Comparison of ENCODE assay signal across 18 cellular contexts in the genomic region with DNA sequence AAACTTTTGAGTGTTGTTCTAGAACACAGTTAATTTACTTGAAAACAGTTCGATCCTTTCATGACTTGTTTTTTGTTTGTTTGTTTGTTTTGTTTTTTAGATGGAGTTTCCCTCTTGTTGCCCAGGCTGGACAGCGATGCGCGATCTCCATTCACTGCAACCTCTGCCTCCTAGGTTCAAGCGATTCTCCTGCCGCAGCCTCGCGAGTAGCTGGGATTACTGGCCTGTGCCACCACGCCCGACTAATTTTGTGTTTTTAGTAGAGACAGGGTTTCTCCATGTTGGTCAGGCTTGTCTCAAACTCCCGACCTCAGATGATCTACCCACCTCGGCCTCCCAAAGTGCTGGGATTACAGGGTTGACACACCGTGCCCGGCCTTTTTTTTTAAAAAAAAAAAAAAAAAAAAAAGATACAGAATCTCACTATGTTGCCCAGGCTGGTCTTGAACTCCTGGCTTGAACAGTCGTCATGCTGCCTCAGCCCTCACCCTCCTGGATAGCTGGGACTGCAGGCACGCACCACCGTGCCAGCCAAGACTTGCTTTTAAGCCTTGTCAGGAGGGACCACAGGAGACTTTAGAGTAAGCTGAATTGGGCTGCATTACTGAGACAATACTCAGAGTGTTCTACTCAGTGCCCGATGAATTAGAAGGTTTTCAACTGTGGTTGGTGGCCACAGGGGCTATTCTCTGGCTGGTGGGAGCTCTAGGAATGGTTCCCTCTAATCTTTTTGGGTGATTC.
A peak's percentile ranks its signal among the peaks of the same experiment; 100 is the strongest.
DNase-seq lines count a peak whose midpoint lies in the region; ATAC-seq, FAIRE-seq and TF ChIP-seq lines count a peak whose summit lies in the region.
"Had no signal": no experiment of that assay in that cellular context is flagged by ENCODE, and none has a peak within 500 bp of the region (broad histone marks: within the 10 kb centered on the region; RNA-seq: fewer than 3 reads in every experiment).

No MANE protein-coding gene starts in this region.

- H3K4me2 ChIP-seq in HepG2 (ENCODE audit: low read depth, low read length): no peak overlapping the region
- H3K4me2 ChIP-seq: A549 had no signal

- peaks cover 83% of the 10 kb centered on the region for H3K4me1 ChIP-seq in HepG2 (ENCODE audit: insufficient read depth, low read length)
- H3K4me1 ChIP-seq in right lobe of liver: peaks cover 0 to 8% (median 0%) of the 10 kb centered on the region in 4 donors
- H3K4me1 ChIP-seq in breast epithelium: no peaks in the 10 kb centered on the region

- CTCF ChIA-PET in HepG2 (lab: Yijun Ruan, JAX; ENCODE audit: low intra/inter-chr PET ratio, low total read pairs): no interaction called here

- intact Hi-C loops in HepG2 (cut with micrococcal nuclease; ENCODE audit: unreplicated experiment) (no loop called here), right lobe of liver (cut with DNase I) (no loop called here), breast epithelium (cut with DNase I; ENCODE audit: low total_unique reads) (no loop called here)

- no peak overlapping the region for H3K27ac Mint-ChIP-seq in immature natural killer cell
- no peak overlapping the region for H3K27ac Mint-ChIP-seq in activated naive CD8-positive, alpha-beta T cell treated with anti-CD3 and anti-CD28 coated beads for 36 hours
- H3K27ac Mint-ChIP-seq: CD4-positive, alpha-beta T cell; H9 had no signal

- H3K4me3 Mint-ChIP-seq in immature natural killer cell: no peak overlapping the region
- no peak overlapping the region for H3K4me3 Mint-ChIP-seq in activated naive CD8-positive, alpha-beta T cell treated with anti-CD3 and anti-CD28 coated beads for 36 hours
- H3K4me3 Mint-ChIP-seq: CD4-positive, alpha-beta T cell; H9 had no signal

- POLR2A ChIA-PET in HepG2 (lab: Yijun Ruan, JAX): no interaction called here

- BruUV-seq in HepG2 (replicated peaks; lab: Mats Ljungman, UMichigan): no TSS peak

- no peak for FAIRE-seq in HepG2 (lab: Jason Lieb, UNC)
- FAIRE-seq: A549, H1, HTR-8/SVneo had no signal

- no peaks in the 10 kb centered on the region for H4K20me1 ChIP-seq in HepG2 (ENCODE audit: insufficient read depth, low read length)

- H3K36me3 ChIP-seq in HepG2 (replicated peaks in 1 of 2; ENCODE audit: control insufficient read depth in 1 of 2, insufficient read depth in 2 of 2, low read length in 2 of 2): no peaks in the 10 kb centered on the region; a peak in 1 of 5 replicates
- H3K36me3 ChIP-seq in right lobe of liver: no peaks in the 10 kb centered on the region
- H3K36me3 ChIP-seq in breast epithelium: no peaks in the 10 kb centered on the region

- H2AFZ ChIP-seq in HepG2 (ENCODE audit: low read length): no peak overlapping the region

- in situ Hi-C loops in HepG2 (cut with HindIII; ENCODE audit: extremely low pct_ligation_motif_present, low pct_unique_long_range_greater_than_20kb): no loop called here

- H3K9me3 Mint-ChIP-seq in immature natural killer cell: peaks cover 0 to 5% (median 0%) of the 10 kb centered on the region in 6 donors
- peaks cover 8% of the 10 kb centered on the region for H3K9me3 Mint-ChIP-seq in activated naive CD8-positive, alpha-beta T cell treated with anti-CD3 and anti-CD28 coated beads for 36 hours
- H3K9me3 Mint-ChIP-seq: CD4-positive, alpha-beta T cell had no signal

- H3K9me3 ChIP-seq in HepG2 (ENCODE audit: low read length): peaks cover 18% of the 10 kb centered on the region
- no peaks in the 10 kb centered on the region for H3K9me3 ChIP-seq in right lobe of liver
- peaks cover 0 to 5% of the 10 kb centered on the region in 2 donors for H3K9me3 ChIP-seq in breast epithelium

- H3K27ac ChIP-seq in HepG2 (ENCODE audit: extremely low read length, insufficient read depth, low read length) (peak overlapping the region; percentile 94), right lobe of liver (no peak overlapping the region), layer of hippocampus (ENCODE audit: low read depth, low read length) (peak overlapping the region; percentile 99), temporal lobe (ENCODE audit: low read depth, low read length) (peak overlapping the region; percentile 99), breast epithelium (no peak overlapping the region)
- H3K27ac ChIP-seq: A549, C4-2B had no signal

- no peaks in the 10 kb centered on the region for H3K36me3 Mint-ChIP-seq in immature natural killer cell
- H3K36me3 Mint-ChIP-seq in activated naive CD8-positive, alpha-beta T cell treated with anti-CD3 and anti-CD28 coated beads for 36 hours: no peaks in the 10 kb centered on the region

- TF ChIP-seq POLR2A in HepG2 (IDR thresholded peaks at IDR 0.05; ENCODE audit: insufficient read depth in 1 of 2, low read depth in 2 of 2, low read length in 2 of 2) (no peak), right lobe of liver (IDR thresholded peaks at IDR 0.05) (no peak), breast epithelium (IDR thresholded peaks at IDR 0.05) (no peak)

- no peak for TF ChIP-seq RAD21 in HepG2 (CRISPR knock-in tag; IDR thresholded peaks at IDR 0.05)

- H3K9ac ChIP-seq in HepG2 (ENCODE audit: insufficient read depth, low read depth, low read length): no peak overlapping the region; the same call in 1 of the 2 replicates

- DNase-seq in HepG2 (ENCODE audit: low spot score) (no peak), right lobe of liver (no peak), immature natural killer cell (no peak), breast epithelium (ENCODE audit: low spot score in 2 of 2) (no peak)
- no peak for DNase-seq in activated naive CD8-positive, alpha-beta T cell treated with anti-CD3 and anti-CD28 coated beads for 36 hours
- DNase-seq: AML-193; CD4-positive, alpha-beta T cell; DMS153; DMS79 treated with DMSO at 0.1 percent for 48 hours; GF-D8; H9 had no signal

- no peaks in the 10 kb centered on the region for H3K79me2 ChIP-seq in HepG2 (ENCODE audit: insufficient read depth, low read length)

- no peak for TF ChIP-seq EP300 in HepG2 (IDR thresholded peaks at IDR 0.05; ENCODE audit: low read depth in 2 of 2, low read length in 2 of 2)
- no peak for TF ChIP-seq EP300 in HepG2 (CRISPR knock-in tag; IDR thresholded peaks at IDR 0.05; ENCODE audit: borderline replicate concordance)

- H3K27me3 ChIP-seq in HepG2 (ENCODE audit: control insufficient read depth in 1 of 2, insufficient read depth in 2 of 2, low read length in 2 of 2) (no peaks in the 10 kb centered on the region), right lobe of liver (no peaks in the 10 kb centered on the region), layer of hippocampus (ENCODE audit: control insufficient read depth, insufficient read depth, low read length) (no peaks in the 10 kb centered on the region), breast epithelium (no peaks in the 10 kb centered on the region)

- H3K4me3 ChIP-seq in HepG2 (replicated peaks in 1 of 3; ENCODE audit: insufficient read depth in 1 of 3, low read depth in 2 of 3, low read length in 3 of 3) (no peak overlapping the region), right lobe of liver (no peak overlapping the region), breast epithelium (no peak overlapping the region)
- H3K4me3 ChIP-seq: A549 had no signal

- 95% methylated on average over 18 of the region's 18 CpGs for WGBS in HepG2 (ENCODE audit: low lambda C conversion rate)
- WGBS in right lobe of liver (ENCODE audit: insufficient coverage, low coverage, low lambda C conversion rate, missing lambda C conversion rate): 91% methylated on average over 16 of the region's 18 CpGs

- ATAC-seq in HepG2 (no peak), right lobe of liver (no peak), GM18909 (IDR thresholded peaks at IDR 0.05; ENCODE audit: poor library complexity, unreplicated experiment) (no peak)
- ATAC-seq: A549 had no signal

- no peaks in the 10 kb centered on the region for H3K4me1 Mint-ChIP-seq in immature natural killer cell
- H3K4me1 Mint-ChIP-seq in activated naive CD8-positive, alpha-beta T cell treated with anti-CD3 and anti-CD28 coated beads for 36 hours: no peaks in the 10 kb centered on the region

- peaks cover 4 to 14% (median 4%) of the 10 kb centered on the region in 3 donors for H3K27me3 Mint-ChIP-seq in immature natural killer cell (ENCODE audit: low read depth in 3 of 3)
- H3K27me3 Mint-ChIP-seq in activated naive CD8-positive, alpha-beta T cell treated with anti-CD3 and anti-CD28 coated beads for 36 hours: no peaks in the 10 kb centered on the region

- TF ChIP-seq CTCF in HepG2 (CRISPR knock-in tag; IDR thresholded peaks at IDR 0.05) (no peak), right lobe of liver (IDR thresholded peaks at IDR 0.05) (no peak), breast epithelium (IDR thresholded peaks at IDR 0.05) (no peak)

TF ChIP-seq in HepG2, 621 proteins besides CTCF, POLR2A, EP300 and RAD21 (continues in another document):
- TF ChIP-seq MED1 (CRISPR knock-in tag; IDR thresholded peaks at IDR 0.05): no peak
- peak; percentile 68; the same call in 1 of the 2 replicates for TF ChIP-seq ZBTB38 (CRISPR knock-in tag; IDR thresholded peaks at IDR 0.05)
- TF ChIP-seq, protein P1, sequence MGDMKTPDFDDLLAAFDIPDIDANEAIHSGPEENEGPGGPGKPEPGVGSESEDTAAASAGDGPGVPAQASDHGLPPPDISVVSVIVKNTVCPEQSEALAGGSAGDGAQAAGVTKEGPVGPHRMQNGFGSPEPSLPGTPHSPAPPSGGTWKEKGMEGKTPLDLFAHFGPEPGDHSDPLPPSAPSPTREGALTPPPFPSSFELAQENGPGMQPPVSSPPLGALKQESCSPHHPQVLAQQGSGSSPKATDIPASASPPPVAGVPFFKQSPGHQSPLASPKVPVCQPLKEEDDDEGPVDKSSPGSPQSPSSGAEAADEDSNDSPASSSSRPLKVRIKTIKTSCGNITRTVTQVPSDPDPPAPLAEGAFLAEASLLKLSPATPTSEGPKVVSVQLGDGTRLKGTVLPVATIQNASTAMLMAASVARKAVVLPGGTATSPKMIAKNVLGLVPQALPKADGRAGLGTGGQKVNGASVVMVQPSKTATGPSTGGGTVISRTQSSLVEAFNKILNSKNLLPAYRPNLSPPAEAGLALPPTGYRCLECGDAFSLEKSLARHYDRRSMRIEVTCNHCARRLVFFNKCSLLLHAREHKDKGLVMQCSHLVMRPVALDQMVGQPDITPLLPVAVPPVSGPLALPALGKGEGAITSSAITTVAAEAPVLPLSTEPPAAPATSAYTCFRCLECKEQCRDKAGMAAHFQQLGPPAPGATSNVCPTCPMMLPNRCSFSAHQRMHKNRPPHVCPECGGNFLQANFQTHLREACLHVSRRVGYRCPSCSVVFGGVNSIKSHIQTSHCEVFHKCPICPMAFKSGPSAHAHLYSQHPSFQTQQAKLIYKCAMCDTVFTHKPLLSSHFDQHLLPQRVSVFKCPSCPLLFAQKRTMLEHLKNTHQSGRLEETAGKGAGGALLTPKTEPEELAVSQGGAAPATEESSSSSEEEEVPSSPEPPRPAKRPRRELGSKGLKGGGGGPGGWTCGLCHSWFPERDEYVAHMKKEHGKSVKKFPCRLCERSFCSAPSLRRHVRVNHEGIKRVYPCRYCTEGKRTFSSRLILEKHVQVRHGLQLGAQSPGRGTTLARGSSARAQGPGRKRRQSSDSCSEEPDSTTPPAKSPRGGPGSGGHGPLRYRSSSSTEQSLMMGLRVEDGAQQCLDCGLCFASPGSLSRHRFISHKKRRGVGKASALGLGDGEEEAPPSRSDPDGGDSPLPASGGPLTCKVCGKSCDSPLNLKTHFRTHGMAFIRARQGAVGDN (CRISPR knock-in tag; IDR thresholded peaks at IDR 0.05): peak; percentile 46

Comparison
In these comparisons a context has a peak if more than half of its experiments do, and no peak if none do; other contexts are left out.
1. H3K27ac ChIP-seq: peak in HepG2 (single experiment), layer of hippocampus (single experiment) and temporal lobe (single experiment); none in right lobe of liver (0 of 3) and breast epithelium (0 of 2).